Comparison of ENCODE assay signal across 26 cellular contexts in genomic region chr14:54574528-54574927, GRCh38. TPM values are rescaled to one million over a fixed set of nuclear protein-coding genes. Genes with fewer than 3 reads are reported as not detected.
DNase-seq lines count a peak whose midpoint lies in the region; ATAC-seq, FAIRE-seq and TF ChIP-seq lines count a peak whose summit lies in the region.
"Had no signal": no experiment of that assay in that cellular context is flagged by ENCODE, and none has a peak within 500 bp of the region (broad histone marks: within the 10 kb centered on the region; RNA-seq: fewer than 3 reads in every experiment).

No MANE protein-coding gene starts in this region.

- H4K20me1 ChIP-seq in SK-N-SH (ENCODE audit: insufficient read depth) (peaks cover 62% of the 10 kb centered on the region), astrocyte (ENCODE audit: insufficient read depth, low read length) (peaks cover 74% of the 10 kb centered on the region)

- POLR2A ChIA-PET in SK-N-SH (lab: Yijun Ruan, JAX): no interaction called here

- H3K4me1 Mint-ChIP-seq in astrocyte (ENCODE audit: low read depth, unreplicated experiment) (peaks cover 47% of the 10 kb centered on the region), type B pancreatic cell (ENCODE audit: unreplicated experiment) (peaks cover 22% of the 10 kb centered on the region), T-helper 17 cell (peaks cover 6% of the 10 kb centered on the region)
- H3K4me1 Mint-ChIP-seq: CD8-positive, alpha-beta memory T cell had no signal

- CTCF ChIA-PET in SK-N-SH (lab: Yijun Ruan, JAX): interaction anchor here (1.4 to 4.1 kb wide), 3 partner anchors 11 to 199 kb away, joined by 3 to 27 read pairs (median 6); no protein-coding TSS in a partner anchor

- H3K4me3 Mint-ChIP-seq in astrocyte (ENCODE audit: unreplicated experiment): peak overlapping the region; percentile 15
- no peak overlapping the region for H3K4me3 Mint-ChIP-seq in type B pancreatic cell
- no peak overlapping the region for H3K4me3 Mint-ChIP-seq in T-helper 17 cell
- H3K4me3 Mint-ChIP-seq: CD8-positive, alpha-beta memory T cell had no signal

- DNase-seq in SK-N-SH (no peak), astrocyte (ENCODE audit: low read depth) (no peak), psoas muscle (no peak), type B pancreatic cell (ENCODE audit: extremely low spot score, unreplicated experiment) (no peak), C1 segment of cervical spinal cord (lab: John Stamatoyannopoulos, UW) (no peak), T-helper 17 cell (no peak)
- DNase-seq in activated effector memory CD4-positive, alpha-beta T cell treated with anti-CD3 and anti-CD28 coated beads, Interleukin-2, amount 50 U/mL, for 16 hours: no peak
- DNase-seq: ACHN; AML-193; Calu3; CD8-positive, alpha-beta memory T cell; EL; Kasumi-1; NCI-H1417 treated with DMSO at 0.1 percent for 48 hours; NCI-H187 treated with DMSO at 0.1 percent for 48 hours; NCI-H226; NCI-H510A treated with DMSO at 0.1 percent for 48 hours; NCI-H748 treated with DMSO at 0.1 percent for 48 hours; PC-9; RPMI8226; SHP77 had no signal

- H3F3A ChIP-seq in SK-N-SH (replicated peaks; ENCODE audit: insufficient read depth): peaks cover 37% of the 10 kb centered on the region

- TF ChIP-seq RAD21 in SK-N-SH (IDR thresholded peaks at IDR 0.05; ENCODE audit: low read length): no peak

- H3K4me3 ChIP-seq in SK-N-SH (ENCODE audit: low read depth in 2 of 2, low read length in 1 of 2) (no peak overlapping the region), astrocyte (ENCODE audit: insufficient read depth, low read depth, low read length) (no peak overlapping the region), psoas muscle (no peak overlapping the region)
- H3K4me3 ChIP-seq: PC-9 had no signal

- ATAC-seq in SK-N-SH treated with all-trans-retinoic acid at 6 μM for 48 hours: no peak
- peak in 2 of 4 donors; percentile 52 to 57 for ATAC-seq in psoas muscle
- ATAC-seq in T-helper 17 cell: no peak

- H3K9me3 Mint-ChIP-seq in astrocyte (ENCODE audit: unreplicated experiment): no peaks in the 10 kb centered on the region
- peaks cover 5% of the 10 kb centered on the region for H3K9me3 Mint-ChIP-seq in type B pancreatic cell

- no peaks in the 10 kb centered on the region for H3K27me3 Mint-ChIP-seq in astrocyte (ENCODE audit: low read depth, unreplicated experiment)
- H3K27me3 Mint-ChIP-seq in type B pancreatic cell: no peaks in the 10 kb centered on the region
- H3K27me3 Mint-ChIP-seq in T-helper 17 cell: peaks cover 12% of the 10 kb centered on the region

- H3K36me3 Mint-ChIP-seq in astrocyte (ENCODE audit: low read depth, unreplicated experiment): peaks cover 37% of the 10 kb centered on the region
- H3K36me3 Mint-ChIP-seq in type B pancreatic cell: peaks cover 29% of the 10 kb centered on the region
- no peaks in the 10 kb centered on the region for H3K36me3 Mint-ChIP-seq in T-helper 17 cell (ENCODE audit: low read depth)

- FAIRE-seq in astrocyte (lab: Jason Lieb, UNC): no peak
- FAIRE-seq: GM19239, H1 had no signal

- TF ChIP-seq EP300 in SK-N-SH (IDR thresholded peaks at IDR 0.05; ENCODE audit: borderline replicate concordance in 1 of 2, low read depth in 1 of 2, low read length in 1 of 2): no peak

- H3K4me1 ChIP-seq in SK-N-SH (ENCODE audit: control insufficient read depth in 1 of 2, insufficient read depth in 2 of 2, low read depth in 1 of 2, low read length in 1 of 2): peaks cover 4 to 38% of the 10 kb centered on the region in 2 experiments
- H3K4me1 ChIP-seq in astrocyte (ENCODE audit: insufficient read depth, low read length): peaks cover 14% of the 10 kb centered on the region
- H3K4me1 ChIP-seq in psoas muscle: peaks cover 85% of the 10 kb centered on the region

- H3K4me2 ChIP-seq in SK-N-SH (peak overlapping the region; percentile 6; the same call in 1 of the 2 replicates), astrocyte (ENCODE audit: low read length) (no peak overlapping the region)
- H3K4me2 ChIP-seq: PC-9 had no signal

- H3K9ac ChIP-seq in SK-N-SH (no peak overlapping the region), astrocyte (ENCODE audit: low read length) (no peak overlapping the region)

- peaks cover 100% of the 10 kb centered on the region for H3K79me2 ChIP-seq in SK-N-SH (ENCODE audit: insufficient read depth)
- peaks cover 99% of the 10 kb centered on the region for H3K79me2 ChIP-seq in astrocyte (ENCODE audit: insufficient read depth, low read length)

- intact Hi-C loops in psoas muscle (cut with DNase I): loop anchor here in 1 of 2 donors (5.0 kb wide), 1 partner anchor 33 kb away; no protein-coding TSS in a partner anchor

- no peak for TF ChIP-seq CTCF in SK-N-SH (IDR thresholded peaks at IDR 0.05)
- no peak for TF ChIP-seq CTCF in astrocyte (IDR thresholded peaks at IDR 0.05; ENCODE audit: insufficient read depth, low read depth, low read length)
- no peak for TF ChIP-seq CTCF in psoas muscle (IDR thresholded peaks at IDR 0.05)
- no peak for TF ChIP-seq CTCF in type B pancreatic cell (conservative IDR thresholded peaks at IDR 0.05)

- H3K27me3 ChIP-seq in SK-N-SH (ENCODE audit: insufficient read depth): no peaks in the 10 kb centered on the region
- no peaks in the 10 kb centered on the region for H3K27me3 ChIP-seq in astrocyte (ENCODE audit: insufficient read depth, low read length)
- no peaks in the 10 kb centered on the region for H3K27me3 ChIP-seq in psoas muscle (ENCODE audit: insufficient read depth in 3 of 3, low read length in 2 of 3)

- H3K27ac ChIP-seq in SK-N-SH (ENCODE audit: low read depth in 2 of 2, low read length in 1 of 2) (no peak overlapping the region), astrocyte (ENCODE audit: low read depth, low read length) (no peak overlapping the region), psoas muscle (peak overlapping the region; percentile 25)
- H3K27ac ChIP-seq: 22Rv1, C4-2B, PC-9 had no signal

- no peak overlapping the region for H3K27ac Mint-ChIP-seq in astrocyte (ENCODE audit: unreplicated experiment)
- H3K27ac Mint-ChIP-seq in type B pancreatic cell: peak overlapping the region; percentile 21
- no peak overlapping the region for H3K27ac Mint-ChIP-seq in T-helper 17 cell
- H3K27ac Mint-ChIP-seq: CD8-positive, alpha-beta memory T cell had no signal

- WGBS in SK-N-SH (ENCODE audit: low lambda C conversion rate): 95% methylated on average over 6 of the region's 6 CpGs
- 51 to 83% (median 56%) methylated on average over 6 of the region's 6 CpGs for WGBS in psoas muscle, 3 donors

- H2AFZ ChIP-seq in SK-N-SH (ENCODE audit: low read depth) (no peak overlapping the region), astrocyte (ENCODE audit: low read depth, low read length) (no peak overlapping the region)
- H2AFZ ChIP-seq: PC-9 had no signal

- H3K9me2 ChIP-seq in SK-N-SH: no peaks in the 10 kb centered on the region

- H3K36me3 ChIP-seq in SK-N-SH (replicated peaks in 1 of 2; ENCODE audit: control insufficient read depth in 1 of 2, insufficient read depth in 2 of 2, low read length in 1 of 2) (peaks cover 20 to 37% of the 10 kb centered on the region in 2 experiments), astrocyte (ENCODE audit: insufficient read depth, low read length) (peaks cover 21% of the 10 kb centered on the region), psoas muscle (ENCODE audit: insufficient read depth in 1 of 2, low read depth in 1 of 2) (peaks cover 0 to 12% of the 10 kb centered on the region in 2 donors)

- no peaks in the 10 kb centered on the region for H3K9me3 ChIP-seq in SK-N-SH
- H3K9me3 ChIP-seq in astrocyte (ENCODE audit: insufficient read depth, low read depth, low read length): no peaks in the 10 kb centered on the region
- peaks cover 8% of the 10 kb centered on the region for H3K9me3 ChIP-seq in psoas muscle
- H3K9me3 ChIP-seq in T-helper 17 cell (ENCODE audit: control insufficient read depth, low read length, poor library complexity, severe bottlenecking): no peaks in the 10 kb centered on the region

TF ChIP-seq in SK-N-SH, 30 proteins besides CTCF, POLR2A, EP300 and RAD21 (continues in another document):
- TF ChIP-seq YY1 (IDR thresholded peaks at IDR 0.05; ENCODE audit: low read depth): no peak
- no peak for TF ChIP-seq ZBTB33 (IDR thresholded peaks at IDR 0.05; ENCODE audit: borderline replicate concordance, low read depth)

TF ChIP-seq in SK-N-SH treated with all-trans-retinoic acid at 6 μM for 48 hours, 23 proteins besides CTCF, POLR2A, EP300 and RAD21:
- TF ChIP-seq PPARA (CRISPR knock-in tag; IDR thresholded peaks at IDR 0.05; ENCODE audit: borderline replicate concordance) (no peak), ZFP3 (CRISPR knock-in tag; IDR thresholded peaks at IDR 0.05) (no peak), ZC3H10 (CRISPR knock-in tag; IDR thresholded peaks at IDR 0.05) (no peak), ZNF70 (CRISPR knock-in tag; IDR thresholded peaks at IDR 0.05) (no peak)

RNA-seq across cellular contexts. Expression of gene SAMD4A, which starts 7.6 kb away (rescaled TPM):
- 5.0 and 5.9 TPM in 2 replicates for polyA plus RNA-seq in SK-N-SH (2012; rRNA removed)
- polyA plus RNA-seq in SK-N-SH (2012; cell fraction: cytosol; rRNA removed): 5.2 and 5.7 TPM in 2 replicates
- polyA plus RNA-seq in SK-N-SH (2012; cell fraction: nucleus; rRNA removed): 16.6 and 20.6 TPM in 2 replicates
- 68.2 and 69.0 TPM in 2 replicates for total RNA-seq in astrocyte
- 100 to 1,000 TPM in 1 of 4 donors, 10 to 100 TPM in 3; 66.7 to 139 (median 76.3) TPM for total RNA-seq in psoas muscle
- 10 to 100 TPM in 2 of 3 donors, 1 to 10 TPM in 1; 9.6 to 67.9 (median 22.1) TPM for polyA plus RNA-seq in psoas muscle
- total RNA-seq in type B pancreatic cell (ENCODE audit: low replicate concordance): 14.4 and 23.0 TPM in 2 replicates
- 1 to 10 TPM; 6.5 to 6.9 TPM for total RNA-seq in T-helper 17 cell
- polyA plus RNA-seq: CD8-positive, alpha-beta memory T cell had no signal
